Comparison of ENCODE assay signal across 9 cellular contexts in the genomic region with DNA sequence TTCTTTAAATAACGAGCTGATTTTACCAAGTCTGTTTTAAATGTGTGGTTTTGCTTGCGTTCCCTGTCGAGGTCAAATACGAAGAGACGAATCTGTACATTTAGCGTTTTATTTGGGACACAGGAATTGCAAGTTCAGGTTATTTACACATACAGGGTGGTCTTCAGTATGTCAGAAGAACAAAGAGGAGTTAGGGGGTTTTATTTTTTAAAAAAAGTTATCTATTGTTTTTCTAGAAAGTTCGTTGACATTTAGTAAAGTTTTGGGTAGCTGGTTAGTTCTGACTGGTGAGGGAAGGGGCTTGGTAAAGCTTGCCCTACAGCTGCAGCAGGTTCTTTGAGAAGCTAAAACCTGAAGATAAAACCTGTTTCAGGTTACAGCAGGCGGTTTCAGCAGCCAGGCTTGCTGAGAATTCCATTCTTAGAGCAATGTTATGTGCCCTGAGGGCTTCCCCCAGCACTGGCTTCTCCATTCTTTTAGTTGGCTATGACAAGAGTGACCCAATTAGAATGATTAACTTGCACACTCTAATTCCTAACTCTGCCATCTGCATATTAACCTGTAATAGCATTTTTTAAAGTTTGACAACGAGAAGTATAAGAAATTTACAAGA. TPM values are rescaled to one million over a fixed set of nuclear protein-coding genes. Genes with fewer than 3 reads are reported as not detected.
DNase-seq lines count a peak whose midpoint lies in the region; FAIRE-seq and TF ChIP-seq lines count a peak whose summit lies in the region.
"Had no signal": no experiment of that assay in that cellular context is flagged by ENCODE, and none has a peak within 500 bp of the region (broad histone marks: within the 10 kb centered on the region; RNA-seq: fewer than 3 reads in every experiment).

No MANE protein-coding gene starts in this region.

- H3K9me3 ChIP-seq in liver (ENCODE audit: control insufficient read depth in 4 of 4, low read length in 3 of 4) (no peaks in the 10 kb centered on the region), transverse colon (no peaks in the 10 kb centered on the region), small intestine (ENCODE audit: control insufficient read depth, low read depth) (no peaks in the 10 kb centered on the region)

- no peak for DNase-seq in activated naive CD4-positive, alpha-beta T cell treated with Interleukin-2 at 50 U/mL for 16 hours
- DNase-seq in activated T-helper 1 cell treated with anti-CD3 and anti-CD28 coated beads, Interleukin-12 subunit alpha, Interleukin-12 subunit beta, Interleukin-2, Interleukin-4 antibody, amounts not matched to agents 30 ng/mL and 10 ng/mL and 1 ng/mL, durations not matched to agents 14 hours and 24 hours and 36 hours (ENCODE audit: low spot score): no peak
- no peak for DNase-seq in transverse colon
- no peak for DNase-seq in small intestine
- no peak for DNase-seq in iPS-NIHi7 (ENCODE audit: extremely low spot score)
- DNase-seq in stimulated activated CD4-positive, alpha-beta T cell treated with anti-CD3 and anti-CD28 coated beads, Interleukin-2, amount 100 ng/mL, for 24 hours: no peak

- intact Hi-C loops in activated T-helper 1 cell treated with anti-CD3 and anti-CD28 coated beads, Interleukin-12 subunit alpha, Interleukin-12 subunit beta, Interleukin-2, Interleukin-4 antibody, amounts not matched to agents 30 ng/mL and 10 ng/mL and 1 ng/mL, durations not matched to agents 14 hours and 24 hours and 36 hours (cut with micrococcal nuclease): loop anchor here (5.0 kb wide), 1 partner anchor 492 kb away; a partner anchor contains a TSS
- intact Hi-C loops in transverse colon (cut with DNase I; ENCODE audit: low total_unique reads): no loop called here

- H3K9me3 Mint-ChIP-seq in activated naive CD4-positive, alpha-beta T cell treated with anti-CD3 and anti-CD28 coated beads, Interleukin-2, amount 50 U/mL, for 24 hours: no peaks in the 10 kb centered on the region
- H3K9me3 Mint-ChIP-seq in activated T-helper 1 cell treated with anti-CD3 and anti-CD28 coated beads, Interleukin-12 subunit alpha, Interleukin-12 subunit beta, Interleukin-2, Interleukin-4 antibody, amounts not matched to agents 30 ng/mL and 10 ng/mL and 1 ng/mL, durations not matched to agents 14 hours and 24 hours and 36 hours: peaks cover 8% of the 10 kb centered on the region

- H3K36me3 ChIP-seq in liver (ENCODE audit: control insufficient read depth in 4 of 4, insufficient read depth in 3 of 4, low read depth in 1 of 4, low read length in 3 of 4) (no peaks in the 10 kb centered on the region), transverse colon (no peaks in the 10 kb centered on the region), small intestine (ENCODE audit: control insufficient read depth in 2 of 2, insufficient read depth in 2 of 2, low read length in 2 of 2) (peaks cover 0 to 1% of the 10 kb centered on the region in 2 donors)

- TF ChIP-seq CTCF in liver (IDR thresholded peaks at IDR 0.05; ENCODE audit: low read depth, low read length, missing input control) (no peak), transverse colon (IDR thresholded peaks at IDR 0.05) (no peak)

- peaks cover 7 to 33% (median 20%) of the 10 kb centered on the region in 4 donors for H3K4me1 ChIP-seq in liver (ENCODE audit: control insufficient read depth in 4 of 4, insufficient read depth in 4 of 4, low read length in 3 of 4)
- peaks cover 0 to 66% (median 29%) of the 10 kb centered on the region in 4 donors for H3K4me1 ChIP-seq in transverse colon
- H3K4me1 ChIP-seq in small intestine (ENCODE audit: control insufficient read depth in 2 of 2, insufficient read depth in 1 of 2, low read depth in 1 of 2, low read length in 1 of 2): peaks cover 0 to 12% of the 10 kb centered on the region in 2 donors

- TF ChIP-seq EP300 in transverse colon (IDR thresholded peaks at IDR 0.05; ENCODE audit: low read depth): no peak

- peak overlapping the region; percentile 53 for H3K4me3 Mint-ChIP-seq in activated naive CD4-positive, alpha-beta T cell treated with anti-CD3 and anti-CD28 coated beads, Interleukin-2, amount 50 U/mL, for 24 hours
- peak overlapping the region; percentile 34 for H3K4me3 Mint-ChIP-seq in activated T-helper 1 cell treated with anti-CD3 and anti-CD28 coated beads, Interleukin-12 subunit alpha, Interleukin-12 subunit beta, Interleukin-2, Interleukin-4 antibody, amounts not matched to agents 30 ng/mL and 10 ng/mL and 1 ng/mL, durations not matched to agents 14 hours and 24 hours and 36 hours

- FAIRE-seq in small intestine (lab: Jason Lieb, UNC): no peak
- FAIRE-seq: G401.6 had no signal

- no peak overlapping the region for H3K9ac ChIP-seq in liver (ENCODE audit: low read depth in 1 of 2, low read length in 2 of 2)

- in situ Hi-C loops in transverse colon (cut with MboI; ENCODE audit: low pct_ligation_motif_present in 1 of 4, low pct_unique_long_range_greater_than_20kb in 1 of 4, low sequenced_read_pairs in 3 of 4): no loop called here

- no peak for TF ChIP-seq RAD21 in liver (IDR thresholded peaks at IDR 0.05)

- H3K27me3 ChIP-seq in liver (ENCODE audit: control insufficient read depth in 4 of 4, insufficient read depth in 4 of 4, low read length in 3 of 4) (no peaks in the 10 kb centered on the region), transverse colon (no peaks in the 10 kb centered on the region), small intestine (ENCODE audit: control insufficient read depth in 2 of 2, insufficient read depth in 2 of 2, low read length in 2 of 2) (no peaks in the 10 kb centered on the region)

- H3K27ac Mint-ChIP-seq in activated naive CD4-positive, alpha-beta T cell treated with anti-CD3 and anti-CD28 coated beads, Interleukin-2, amount 50 U/mL, for 24 hours: peak overlapping the region; percentile 38
- no peak overlapping the region for H3K27ac Mint-ChIP-seq in activated T-helper 1 cell treated with anti-CD3 and anti-CD28 coated beads, Interleukin-12 subunit alpha, Interleukin-12 subunit beta, Interleukin-2, Interleukin-4 antibody, amounts not matched to agents 30 ng/mL and 10 ng/mL and 1 ng/mL, durations not matched to agents 14 hours and 24 hours and 36 hours

- H3K4me1 Mint-ChIP-seq in activated naive CD4-positive, alpha-beta T cell treated with anti-CD3 and anti-CD28 coated beads, Interleukin-2, amount 50 U/mL, for 24 hours: peaks cover 28% of the 10 kb centered on the region
- peaks cover 42% of the 10 kb centered on the region for H3K4me1 Mint-ChIP-seq in activated T-helper 1 cell treated with anti-CD3 and anti-CD28 coated beads, Interleukin-12 subunit alpha, Interleukin-12 subunit beta, Interleukin-2, Interleukin-4 antibody, amounts not matched to agents 30 ng/mL and 10 ng/mL and 1 ng/mL, durations not matched to agents 14 hours and 24 hours and 36 hours (ENCODE audit: low read depth)

- H3K27ac ChIP-seq in liver (ENCODE audit: low read depth in 1 of 2, low read length in 2 of 2): peak overlapping the region; percentile 89 to 97
- H3K27ac ChIP-seq in transverse colon: peak overlapping the region; percentile 96 to 99 (median 98)
- peak overlapping the region in 1 of 2 donors; percentile 95 for H3K27ac ChIP-seq in small intestine (ENCODE audit: low read depth in 1 of 2, low read length in 1 of 2)

- no peaks in the 10 kb centered on the region for H3K27me3 Mint-ChIP-seq in activated naive CD4-positive, alpha-beta T cell treated with anti-CD3 and anti-CD28 coated beads, Interleukin-2, amount 50 U/mL, for 24 hours
- peaks cover 3% of the 10 kb centered on the region for H3K27me3 Mint-ChIP-seq in activated T-helper 1 cell treated with anti-CD3 and anti-CD28 coated beads, Interleukin-12 subunit alpha, Interleukin-12 subunit beta, Interleukin-2, Interleukin-4 antibody, amounts not matched to agents 30 ng/mL and 10 ng/mL and 1 ng/mL, durations not matched to agents 14 hours and 24 hours and 36 hours (ENCODE audit: insufficient read depth)

- no peaks in the 10 kb centered on the region for H3K36me3 Mint-ChIP-seq in activated naive CD4-positive, alpha-beta T cell treated with anti-CD3 and anti-CD28 coated beads, Interleukin-2, amount 50 U/mL, for 24 hours
- H3K36me3 Mint-ChIP-seq in activated T-helper 1 cell treated with anti-CD3 and anti-CD28 coated beads, Interleukin-12 subunit alpha, Interleukin-12 subunit beta, Interleukin-2, Interleukin-4 antibody, amounts not matched to agents 30 ng/mL and 10 ng/mL and 1 ng/mL, durations not matched to agents 14 hours and 24 hours and 36 hours (ENCODE audit: low read depth): peaks cover 23% of the 10 kb centered on the region

- peak overlapping the region; percentile 71 to 95 (median 91) for H3K4me3 ChIP-seq in liver (ENCODE audit: low read depth in 1 of 3, low read length in 3 of 3)
- peak overlapping the region in 2 of 4 donors; percentile 66 to 85 for H3K4me3 ChIP-seq in transverse colon
- peak overlapping the region in 1 of 2 donors; percentile 98 for H3K4me3 ChIP-seq in small intestine (ENCODE audit: low read depth in 1 of 2, low read length in 2 of 2)

- WGBS in liver: 90% methylated on average over 9 of the region's 9 CpGs
- 80 to 91% methylated on average over 9 of the region's 9 CpGs for whole genome bisulfite sequencing in transverse colon (ENCODE audit: low coverage in 1 of 2), 2 donors
- WGBS in small intestine, 3 donors: 91 to 94% (median 93%) methylated on average over 9 of the region's 9 CpGs

- no peak for TF ChIP-seq POLR2A in transverse colon (IDR thresholded peaks at IDR 0.05)

TF ChIP-seq in liver, 16 proteins besides CTCF, POLR2A, EP300 and RAD21 (continues in another document):
- TF ChIP-seq, protein P1, sequence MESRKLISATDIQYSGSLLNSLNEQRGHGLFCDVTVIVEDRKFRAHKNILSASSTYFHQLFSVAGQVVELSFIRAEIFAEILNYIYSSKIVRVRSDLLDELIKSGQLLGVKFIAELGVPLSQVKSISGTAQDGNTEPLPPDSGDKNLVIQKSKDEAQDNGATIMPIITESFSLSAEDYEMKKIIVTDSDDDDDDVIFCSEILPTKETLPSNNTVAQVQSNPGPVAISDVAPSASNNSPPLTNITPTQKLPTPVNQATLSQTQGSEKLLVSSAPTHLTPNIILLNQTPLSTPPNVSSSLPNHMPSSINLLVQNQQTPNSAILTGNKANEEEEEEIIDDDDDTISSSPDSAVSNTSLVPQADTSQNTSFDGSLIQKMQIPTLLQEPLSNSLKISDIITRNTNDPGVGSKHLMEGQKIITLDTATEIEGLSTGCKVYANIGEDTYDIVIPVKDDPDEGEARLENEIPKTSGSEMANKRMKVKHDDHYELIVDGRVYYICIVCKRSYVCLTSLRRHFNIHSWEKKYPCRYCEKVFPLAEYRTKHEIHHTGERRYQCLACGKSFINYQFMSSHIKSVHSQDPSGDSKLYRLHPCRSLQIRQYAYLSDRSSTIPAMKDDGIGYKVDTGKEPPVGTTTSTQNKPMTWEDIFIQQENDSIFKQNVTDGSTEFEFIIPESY (IDR thresholded peaks at IDR 0.05): no peak
- TF ChIP-seq HNF4A (conservative IDR thresholded peaks at IDR 0.05) (no peak), GABPA (IDR thresholded peaks at IDR 0.05 in 1 of 2, conservative IDR thresholded peaks at IDR 0.05 in 1 of 2) (no peak)

RNA-seq across cellular contexts. Expression of a gene that starts 0.8 kb away (rescaled TPM):
- total RNA-seq in activated T-helper 1 cell treated with anti-CD3 and anti-CD28 coated beads, Interleukin-12 subunit alpha, Interleukin-12 subunit beta, Interleukin-2, Interleukin-4 antibody, amounts not matched to agents 30 ng/mL and 10 ng/mL and 1 ng/mL, durations not matched to agents 14 hours and 24 hours and 36 hours: 29.9 and 30.5 TPM in 2 replicates
- 10 to 100 TPM; 22.9 to 32.6 TPM for total RNA-seq in liver
- 10 to 100 TPM in 1 of 2 donors, 1 to 10 TPM in 1; 5.2 to 14.9 TPM for polyA plus RNA-seq in liver
- 10 to 100 TPM; 22.4 to 79.2 (median 43.3) TPM for total RNA-seq in transverse colon
- polyA plus RNA-seq in small intestine: 10 to 100 TPM in 2 of 3 donors, 1 to 10 TPM in 1; 6.8 to 11.7 (median 10.3) TPM
